Comparison of ENCODE assay signal across 1 cellular context in the genomic region with DNA sequence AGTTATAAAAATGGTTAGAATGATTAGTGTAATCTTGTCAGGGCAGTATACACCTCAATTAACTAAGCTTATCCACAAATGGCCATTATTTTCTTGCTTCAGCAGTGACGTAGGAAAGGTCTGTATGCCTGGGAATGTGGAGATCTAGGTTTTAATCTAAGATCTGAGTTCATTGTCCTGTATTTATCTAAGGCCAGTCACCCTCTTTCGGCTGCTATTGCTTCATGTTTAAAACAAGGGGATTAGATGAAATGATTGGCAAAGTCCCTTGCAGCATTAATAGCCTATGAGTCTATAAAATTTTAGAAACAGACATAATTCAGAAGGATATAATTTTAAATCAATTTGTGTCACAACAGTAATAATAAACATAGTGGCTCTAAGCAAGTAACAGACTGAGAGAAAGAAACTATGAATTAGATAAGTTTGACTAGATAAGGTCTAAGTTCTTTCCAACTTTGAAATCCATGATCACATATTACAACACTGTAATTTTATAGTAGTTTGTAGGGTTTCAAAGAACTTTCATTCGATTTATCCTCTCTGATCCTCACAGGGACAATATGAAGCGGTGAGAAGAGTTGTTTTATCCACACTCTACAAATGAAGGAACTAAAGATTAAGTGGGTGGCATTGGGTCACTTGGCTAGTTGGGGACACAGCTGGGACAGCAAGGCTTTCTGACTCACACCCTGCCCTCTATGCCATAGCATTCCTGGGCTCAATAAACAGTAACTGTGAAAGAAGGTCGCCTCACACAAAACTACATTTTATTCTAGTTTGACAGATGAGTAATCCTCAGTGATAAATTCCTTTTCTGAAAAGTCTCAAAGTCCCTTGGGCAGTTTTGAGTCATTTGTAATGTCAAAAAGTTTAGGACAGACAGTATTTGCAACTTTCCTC.
TF ChIP-seq lines count a peak whose summit lies in the region.

No MANE protein-coding gene starts in this region.

TF ChIP-seq in SK-N-SH, 30 proteins besides CTCF, POLR2A, EP300 and RAD21 (continued from another document):
- TF ChIP-seq, protein P1, sequence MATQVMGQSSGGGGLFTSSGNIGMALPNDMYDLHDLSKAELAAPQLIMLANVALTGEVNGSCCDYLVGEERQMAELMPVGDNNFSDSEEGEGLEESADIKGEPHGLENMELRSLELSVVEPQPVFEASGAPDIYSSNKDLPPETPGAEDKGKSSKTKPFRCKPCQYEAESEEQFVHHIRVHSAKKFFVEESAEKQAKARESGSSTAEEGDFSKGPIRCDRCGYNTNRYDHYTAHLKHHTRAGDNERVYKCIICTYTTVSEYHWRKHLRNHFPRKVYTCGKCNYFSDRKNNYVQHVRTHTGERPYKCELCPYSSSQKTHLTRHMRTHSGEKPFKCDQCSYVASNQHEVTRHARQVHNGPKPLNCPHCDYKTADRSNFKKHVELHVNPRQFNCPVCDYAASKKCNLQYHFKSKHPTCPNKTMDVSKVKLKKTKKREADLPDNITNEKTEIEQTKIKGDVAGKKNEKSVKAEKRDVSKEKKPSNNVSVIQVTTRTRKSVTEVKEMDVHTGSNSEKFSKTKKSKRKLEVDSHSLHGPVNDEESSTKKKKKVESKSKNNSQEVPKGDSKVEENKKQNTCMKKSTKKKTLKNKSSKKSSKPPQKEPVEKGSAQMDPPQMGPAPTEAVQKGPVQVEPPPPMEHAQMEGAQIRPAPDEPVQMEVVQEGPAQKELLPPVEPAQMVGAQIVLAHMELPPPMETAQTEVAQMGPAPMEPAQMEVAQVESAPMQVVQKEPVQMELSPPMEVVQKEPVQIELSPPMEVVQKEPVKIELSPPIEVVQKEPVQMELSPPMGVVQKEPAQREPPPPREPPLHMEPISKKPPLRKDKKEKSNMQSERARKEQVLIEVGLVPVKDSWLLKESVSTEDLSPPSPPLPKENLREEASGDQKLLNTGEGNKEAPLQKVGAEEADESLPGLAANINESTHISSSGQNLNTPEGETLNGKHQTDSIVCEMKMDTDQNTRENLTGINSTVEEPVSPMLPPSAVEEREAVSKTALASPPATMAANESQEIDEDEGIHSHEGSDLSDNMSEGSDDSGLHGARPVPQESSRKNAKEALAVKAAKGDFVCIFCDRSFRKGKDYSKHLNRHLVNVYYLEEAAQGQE (IDR thresholded peaks at IDR 0.05; ENCODE audit: low read depth, low read length) = no peak
- TF ChIP-seq, protein P2, sequence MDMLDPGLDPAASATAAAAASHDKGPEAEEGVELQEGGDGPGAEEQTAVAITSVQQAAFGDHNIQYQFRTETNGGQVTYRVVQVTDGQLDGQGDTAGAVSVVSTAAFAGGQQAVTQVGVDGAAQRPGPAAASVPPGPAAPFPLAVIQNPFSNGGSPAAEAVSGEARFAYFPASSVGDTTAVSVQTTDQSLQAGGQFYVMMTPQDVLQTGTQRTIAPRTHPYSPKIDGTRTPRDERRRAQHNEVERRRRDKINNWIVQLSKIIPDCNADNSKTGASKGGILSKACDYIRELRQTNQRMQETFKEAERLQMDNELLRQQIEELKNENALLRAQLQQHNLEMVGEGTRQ (IDR thresholded peaks at IDR 0.05; ENCODE audit: borderline replicate concordance, low read depth, low read length) = no peak
- TF ChIP-seq TCF12 (IDR thresholded peaks at IDR 0.05) = peak; percentile 60
